Comparison of ENCODE assay signal across 25 cellular contexts in the genomic region with DNA sequence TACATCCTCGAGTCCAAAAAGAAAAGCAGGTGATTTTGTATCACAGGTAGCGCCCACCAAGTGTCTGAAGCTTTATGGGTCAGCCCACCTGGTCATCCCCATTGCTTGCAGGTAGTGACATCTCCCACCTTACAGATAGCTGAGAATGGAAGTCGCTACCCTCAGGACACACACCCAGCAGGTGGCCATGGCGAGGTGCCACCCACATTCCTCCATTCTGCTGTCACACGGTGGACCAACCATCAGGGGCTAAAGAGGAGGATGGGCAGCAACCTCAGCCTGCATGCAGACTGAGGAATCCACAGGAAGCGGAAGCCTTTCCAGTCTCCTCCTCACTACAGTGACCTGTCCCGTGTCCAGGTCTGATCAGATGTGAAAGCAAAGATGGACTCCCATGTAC.
"Had no signal": no experiment of that assay in that cellular context is flagged by ENCODE, and none has a peak within 500 bp of the region (broad histone marks: within the 10 kb centered on the region; RNA-seq: fewer than 3 reads in every experiment).

No MANE protein-coding gene starts in this region.

- H3K4me3 ChIP-seq: ovary, psoas muscle, right lobe of liver, sigmoid colon, stomach, suprapubic skin, testis, tibial artery, transverse colon, upper lobe of right lung, uterus had no signal

- H3K27ac ChIP-seq: ovary, parathyroid adenoma, psoas muscle, right lobe of liver, sigmoid colon, stomach, suprapubic skin, testis, tibial artery, transverse colon, upper lobe of right lung, uterus had no signal

- ATAC-seq: naive thymus-derived CD8-positive, alpha-beta T cell; natural killer cell treated with Interleukin-12 subunit alpha and Interleukin-12 subunit beta and Interleukin-15 and Interleukin-18, amount 100 ng/mL, for 72 hours; psoas muscle; right cardiac atrium; right lobe of liver; stimulated activated effector memory CD8-positive, alpha-beta T cell treated with anti-CD3 and anti-CD28 coated beads, Interleukin-12 subunit alpha, Interleukin-12 subunit beta, amount 100 ng/mL, for 72 hours; stimulated activated naive B cell treated with anti-CD40 and anti-IgM and Interleukin-4, amounts not matched to agents 10 μg/mL and 1 μg/mL and 100 μg/mL, for 72 hours; upper lobe of right lung had no signal

- H3K79me2 ChIP-seq: parathyroid adenoma had no signal

- DNase-seq: naive thymus-derived CD8-positive, alpha-beta T cell; nephron progenitor cell; occipital lobe; ovary; psoas muscle; right cardiac atrium; right lobe of liver; sigmoid colon; small intestine; stimulated activated CD4-positive, alpha-beta T cell treated with anti-CD3 and anti-CD28 coated beads, Interleukin-15, amount 100 ng/mL, for 24 hours; stimulated activated CD4-positive, alpha-beta T cell treated with anti-CD3 and anti-CD28 coated beads, Interleukin-2, amount 100 ng/mL, for 24 hours; stimulated activated CD4-positive, alpha-beta T cell treated with anti-CD3 and anti-CD28 coated beads, Interleukin-2, amount 100 ng/mL, for 48 hours; stimulated activated CD4-positive, alpha-beta T cell treated with anti-CD3 and anti-CD28 coated beads, Interleukin-4, amount 100 ng/mL, for 24 hours; stimulated activated naive B cell treated with anti-CD40 and anti-IgM and Interleukin-4, amounts not matched to agents 10 μg/mL and 1 μg/mL and 100 μg/mL, for 72 hours; stimulated activated naive CD4-positive, alpha-beta T cell treated with Interleukin-2 at 50 U/mL for 16 hours; stomach; testis; tibial artery; transverse colon; upper lobe of right lung; uterus had no signal

- FAIRE-seq: small intestine had no signal

- H3K9ac ChIP-seq: parathyroid adenoma had no signal

- H3K27me3 ChIP-seq: ovary, right lobe of liver, sigmoid colon, testis, tibial artery, transverse colon, uterus had no signal

- H3K4me1 ChIP-seq: psoas muscle, suprapubic skin, testis, tibial artery, upper lobe of right lung, uterus had no signal

- H3K36me3 ChIP-seq: ovary, right lobe of liver, sigmoid colon, stomach, suprapubic skin, tibial artery, transverse colon, upper lobe of right lung, uterus had no signal
